In the genomic region with DNA sequence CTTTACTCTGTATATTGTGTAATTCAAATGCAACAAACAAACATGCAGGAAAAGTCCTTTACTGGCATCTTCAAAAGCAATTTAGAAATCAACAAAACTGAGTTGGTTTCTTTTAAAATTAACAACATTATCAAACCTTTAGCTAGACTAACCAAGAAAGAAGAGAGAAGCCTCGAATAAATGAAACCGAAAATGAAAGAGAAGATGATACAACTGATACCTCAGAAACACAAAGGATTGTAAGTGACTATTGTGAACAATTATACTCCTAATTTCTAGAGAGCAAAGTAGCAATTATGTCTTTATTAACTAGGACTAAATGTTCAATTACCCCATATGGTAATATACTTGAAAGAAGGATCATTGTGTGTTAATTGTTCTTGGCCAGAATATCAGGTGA, we compare ENCODE assay signal across 2 cellular contexts.
TF ChIP-seq lines count a peak whose summit lies in the region.

No MANE protein-coding gene starts in this region.

TF ChIP-seq in GM12878, 131 proteins besides CTCF, POLR2A, EP300 and RAD21 (continued from another document):
- TF ChIP-seq, protein P1, sequence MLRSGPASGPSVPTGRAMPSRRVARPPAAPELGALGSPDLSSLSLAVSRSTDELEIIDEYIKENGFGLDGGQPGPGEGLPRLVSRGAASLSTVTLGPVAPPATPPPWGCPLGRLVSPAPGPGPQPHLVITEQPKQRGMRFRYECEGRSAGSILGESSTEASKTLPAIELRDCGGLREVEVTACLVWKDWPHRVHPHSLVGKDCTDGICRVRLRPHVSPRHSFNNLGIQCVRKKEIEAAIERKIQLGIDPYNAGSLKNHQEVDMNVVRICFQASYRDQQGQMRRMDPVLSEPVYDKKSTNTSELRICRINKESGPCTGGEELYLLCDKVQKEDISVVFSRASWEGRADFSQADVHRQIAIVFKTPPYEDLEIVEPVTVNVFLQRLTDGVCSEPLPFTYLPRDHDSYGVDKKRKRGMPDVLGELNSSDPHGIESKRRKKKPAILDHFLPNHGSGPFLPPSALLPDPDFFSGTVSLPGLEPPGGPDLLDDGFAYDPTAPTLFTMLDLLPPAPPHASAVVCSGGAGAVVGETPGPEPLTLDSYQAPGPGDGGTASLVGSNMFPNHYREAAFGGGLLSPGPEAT (IDR thresholded peaks at IDR 0.05; ENCODE audit: low read depth) = no peak
- TF ChIP-seq HDAC2 (IDR thresholded peaks at IDR 0.05) = no peak
- no peak for TF ChIP-seq PRDM15 (CRISPR knock-in tag; IDR thresholded peaks at IDR 0.05)
- TF ChIP-seq, protein P2, sequence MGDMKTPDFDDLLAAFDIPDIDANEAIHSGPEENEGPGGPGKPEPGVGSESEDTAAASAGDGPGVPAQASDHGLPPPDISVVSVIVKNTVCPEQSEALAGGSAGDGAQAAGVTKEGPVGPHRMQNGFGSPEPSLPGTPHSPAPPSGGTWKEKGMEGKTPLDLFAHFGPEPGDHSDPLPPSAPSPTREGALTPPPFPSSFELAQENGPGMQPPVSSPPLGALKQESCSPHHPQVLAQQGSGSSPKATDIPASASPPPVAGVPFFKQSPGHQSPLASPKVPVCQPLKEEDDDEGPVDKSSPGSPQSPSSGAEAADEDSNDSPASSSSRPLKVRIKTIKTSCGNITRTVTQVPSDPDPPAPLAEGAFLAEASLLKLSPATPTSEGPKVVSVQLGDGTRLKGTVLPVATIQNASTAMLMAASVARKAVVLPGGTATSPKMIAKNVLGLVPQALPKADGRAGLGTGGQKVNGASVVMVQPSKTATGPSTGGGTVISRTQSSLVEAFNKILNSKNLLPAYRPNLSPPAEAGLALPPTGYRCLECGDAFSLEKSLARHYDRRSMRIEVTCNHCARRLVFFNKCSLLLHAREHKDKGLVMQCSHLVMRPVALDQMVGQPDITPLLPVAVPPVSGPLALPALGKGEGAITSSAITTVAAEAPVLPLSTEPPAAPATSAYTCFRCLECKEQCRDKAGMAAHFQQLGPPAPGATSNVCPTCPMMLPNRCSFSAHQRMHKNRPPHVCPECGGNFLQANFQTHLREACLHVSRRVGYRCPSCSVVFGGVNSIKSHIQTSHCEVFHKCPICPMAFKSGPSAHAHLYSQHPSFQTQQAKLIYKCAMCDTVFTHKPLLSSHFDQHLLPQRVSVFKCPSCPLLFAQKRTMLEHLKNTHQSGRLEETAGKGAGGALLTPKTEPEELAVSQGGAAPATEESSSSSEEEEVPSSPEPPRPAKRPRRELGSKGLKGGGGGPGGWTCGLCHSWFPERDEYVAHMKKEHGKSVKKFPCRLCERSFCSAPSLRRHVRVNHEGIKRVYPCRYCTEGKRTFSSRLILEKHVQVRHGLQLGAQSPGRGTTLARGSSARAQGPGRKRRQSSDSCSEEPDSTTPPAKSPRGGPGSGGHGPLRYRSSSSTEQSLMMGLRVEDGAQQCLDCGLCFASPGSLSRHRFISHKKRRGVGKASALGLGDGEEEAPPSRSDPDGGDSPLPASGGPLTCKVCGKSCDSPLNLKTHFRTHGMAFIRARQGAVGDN (IDR thresholded peaks at IDR 0.05) = no peak
- TF ChIP-seq, protein P3, sequence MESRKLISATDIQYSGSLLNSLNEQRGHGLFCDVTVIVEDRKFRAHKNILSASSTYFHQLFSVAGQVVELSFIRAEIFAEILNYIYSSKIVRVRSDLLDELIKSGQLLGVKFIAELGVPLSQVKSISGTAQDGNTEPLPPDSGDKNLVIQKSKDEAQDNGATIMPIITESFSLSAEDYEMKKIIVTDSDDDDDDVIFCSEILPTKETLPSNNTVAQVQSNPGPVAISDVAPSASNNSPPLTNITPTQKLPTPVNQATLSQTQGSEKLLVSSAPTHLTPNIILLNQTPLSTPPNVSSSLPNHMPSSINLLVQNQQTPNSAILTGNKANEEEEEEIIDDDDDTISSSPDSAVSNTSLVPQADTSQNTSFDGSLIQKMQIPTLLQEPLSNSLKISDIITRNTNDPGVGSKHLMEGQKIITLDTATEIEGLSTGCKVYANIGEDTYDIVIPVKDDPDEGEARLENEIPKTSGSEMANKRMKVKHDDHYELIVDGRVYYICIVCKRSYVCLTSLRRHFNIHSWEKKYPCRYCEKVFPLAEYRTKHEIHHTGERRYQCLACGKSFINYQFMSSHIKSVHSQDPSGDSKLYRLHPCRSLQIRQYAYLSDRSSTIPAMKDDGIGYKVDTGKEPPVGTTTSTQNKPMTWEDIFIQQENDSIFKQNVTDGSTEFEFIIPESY (IDR thresholded peaks at IDR 0.05) = no peak
- no peak for TF ChIP-seq SMAD5 (IDR thresholded peaks at IDR 0.05; ENCODE audit: low read depth)
- no peak for TF ChIP-seq ZNF24 (IDR thresholded peaks at IDR 0.05)
- TF ChIP-seq POLR2AphosphoS5 (IDR thresholded peaks at IDR 0.05; ENCODE audit: low read length) = no peak
- TF ChIP-seq CBX3 (IDR thresholded peaks at IDR 0.05; ENCODE audit: borderline replicate concordance, low read depth) = no peak
- no peak for TF ChIP-seq EED (IDR thresholded peaks at IDR 0.05; ENCODE audit: low read depth)
- TF ChIP-seq ASH2L (IDR thresholded peaks at IDR 0.05; ENCODE audit: borderline replicate concordance, low read depth) = no peak
TF ChIP-seq in GM12878: peak in this region for 0.

TF ChIP-seq in SK-N-SH, 30 proteins besides CTCF, POLR2A, EP300 and RAD21 (continued from another document):
- TF ChIP-seq, protein P4, sequence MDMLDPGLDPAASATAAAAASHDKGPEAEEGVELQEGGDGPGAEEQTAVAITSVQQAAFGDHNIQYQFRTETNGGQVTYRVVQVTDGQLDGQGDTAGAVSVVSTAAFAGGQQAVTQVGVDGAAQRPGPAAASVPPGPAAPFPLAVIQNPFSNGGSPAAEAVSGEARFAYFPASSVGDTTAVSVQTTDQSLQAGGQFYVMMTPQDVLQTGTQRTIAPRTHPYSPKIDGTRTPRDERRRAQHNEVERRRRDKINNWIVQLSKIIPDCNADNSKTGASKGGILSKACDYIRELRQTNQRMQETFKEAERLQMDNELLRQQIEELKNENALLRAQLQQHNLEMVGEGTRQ (IDR thresholded peaks at IDR 0.05; ENCODE audit: borderline replicate concordance, low read depth, low read length) = no peak
- TF ChIP-seq FOSL2 (IDR thresholded peaks at IDR 0.05; ENCODE audit: borderline replicate concordance, low read depth) (no peak), RCOR1 (IDR thresholded peaks at IDR 0.05; ENCODE audit: low read length) (no peak), REST (IDR thresholded peaks at IDR 0.05; ENCODE audit: low read depth, low read length) (no peak), RFX5 (IDR thresholded peaks at IDR 0.05; ENCODE audit: low read length) (no peak), SIN3A (IDR thresholded peaks at IDR 0.05; ENCODE audit: borderline replicate concordance, low read depth, low read length) (no peak), MEF2A (IDR thresholded peaks at IDR 0.05; ENCODE audit: borderline replicate concordance, low read depth) (no peak)
TF ChIP-seq in SK-N-SH: peak in this region for 0.
